ENCODE assay signal across 8 cellular contexts in the genomic region with DNA sequence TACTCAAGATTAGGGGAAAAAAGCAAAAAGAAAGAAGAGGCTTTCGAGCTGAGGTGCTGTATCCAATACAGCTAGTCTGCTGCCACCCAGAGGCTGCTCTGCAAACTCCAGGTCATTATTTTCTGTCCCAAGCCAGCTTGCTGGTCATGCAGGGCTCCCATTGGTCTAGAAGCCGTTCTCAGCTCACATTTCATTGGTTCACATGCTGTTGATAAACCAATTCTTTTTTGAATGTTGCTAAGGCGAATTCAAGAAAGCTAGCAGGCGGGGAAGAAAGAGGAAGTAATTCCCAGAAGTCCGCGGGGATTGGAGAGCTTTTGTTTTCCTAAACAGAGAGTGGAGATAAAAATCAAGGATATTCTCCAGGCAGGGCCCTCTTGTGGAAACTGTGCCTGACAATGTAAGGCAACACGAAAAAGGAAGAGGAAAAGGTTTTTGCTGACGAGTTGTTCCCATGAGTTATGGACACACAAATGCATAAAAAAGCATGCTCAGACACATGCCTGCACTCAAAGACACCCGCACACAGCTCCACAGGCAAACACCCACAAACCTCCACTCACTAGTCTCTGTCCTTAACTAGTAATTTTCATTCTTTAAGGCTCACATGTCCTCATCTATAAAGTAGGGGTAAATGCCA. TPM values are rescaled to one million over a fixed set of nuclear protein-coding genes. Genes with fewer than 3 reads are reported as not detected.
A peak's percentile ranks its signal among the peaks of the same experiment; 100 is the strongest.
DNase-seq lines count a peak whose midpoint lies in the region; TF ChIP-seq lines count a peak whose summit lies in the region.

No MANE protein-coding gene starts in this region.

- H3K4me3 ChIP-seq in SK-N-MC = peak overlapping the region; percentile 71
- peak overlapping the region; percentile 4 for H3K4me3 ChIP-seq in ovary
- H3K4me3 ChIP-seq in thyroid gland (replicated peaks in 1 of 3) = no peak overlapping the region

- TF ChIP-seq CTCF in HFFc6 (IDR thresholded peaks at IDR 0.05) = peak; percentile 92
- peak; percentile 89 for TF ChIP-seq CTCF in glutamatergic neuron (IDR thresholded peaks at IDR 0.05; ENCODE audit: partially characterized antibody, unreplicated experiment)
- peak; percentile 85 to 91 (median 88) for TF ChIP-seq CTCF in ovary (IDR thresholded peaks at IDR 0.05)
- TF ChIP-seq CTCF in thyroid gland (IDR thresholded peaks at IDR 0.05) = peak; percentile 68 to 98 (median 88)

- H3K27ac ChIP-seq in SK-N-MC (peak overlapping the region; percentile 59; the same call in 1 of the 2 replicates), ovary (no peak overlapping the region), thyroid gland (peak overlapping the region; percentile 51 to 79 (median 58))

- peak overlapping the region; percentile 88 for H3K27ac Mint-ChIP-seq in HFFc6
- no peak overlapping the region for H3K27ac Mint-ChIP-seq in activated naive CD8-positive, alpha-beta T cell
- H3K27ac Mint-ChIP-seq in glutamatergic neuron (ENCODE audit: unreplicated experiment) = peak overlapping the region; percentile 85

- intact Hi-C loops in ovary (cut with DNase I) = loop anchor here in 3 of 4 donors (5.0 to 10.0 kb wide), 4 partner anchors 73 to 175 kb away; a partner anchor contains a TSS
- intact Hi-C loops in thyroid gland (cut with DNase I) = loop anchor here (2.0 to 10.0 kb wide), 3 partner anchors 73 to 171 kb away; a partner anchor contains a TSS

- peak; percentile 93 for DNase-seq in GM04504 (ENCODE audit: low read depth)
- peak; percentile 99 for DNase-seq in HFFc6
- DNase-seq in MV-4-11 (lab: John Stamatoyannopoulos, UW) = peak; percentile 98
- peak; percentile 94 for DNase-seq in SK-N-MC (ENCODE audit: low read depth, low spot score)
- peak; percentile 93 for DNase-seq in glutamatergic neuron
- DNase-seq in ovary = peak; percentile 83 to 94 (median 89)
- DNase-seq in thyroid gland = peak; percentile 95 to 96

- TF ChIP-seq POLR2A in ovary (IDR thresholded peaks at IDR 0.05) = no peak
- TF ChIP-seq POLR2A in thyroid gland (IDR thresholded peaks at IDR 0.05) = peak in 1 of 2 donors; percentile 62

- H3K9ac ChIP-seq in SK-N-MC (ENCODE audit: insufficient read length) = peak overlapping the region; percentile 58

- H3K9me3 ChIP-seq in SK-N-MC (ENCODE audit: low read depth, low read length) (no peaks in the 10 kb centered on the region), ovary (no peaks in the 10 kb centered on the region), thyroid gland (no peaks in the 10 kb centered on the region)

- H3K36me3 ChIP-seq in SK-N-MC (ENCODE audit: insufficient read depth, low read length) (no peaks in the 10 kb centered on the region; the same call in 1 of the 2 replicates), ovary (no peaks in the 10 kb centered on the region), thyroid gland (peaks cover 0 to 4% of the 10 kb centered on the region in 2 donors)

- TF ChIP-seq EP300 in ovary (IDR thresholded peaks at IDR 0.05) = no peak

- H3K27me3 Mint-ChIP-seq in HFFc6 (ENCODE audit: insufficient read depth) (peaks cover 8% of the 10 kb centered on the region), glutamatergic neuron (ENCODE audit: unreplicated experiment) (no peaks in the 10 kb centered on the region)
- H3K27me3 Mint-ChIP-seq in activated naive CD8-positive, alpha-beta T cell = peaks cover 2% of the 10 kb centered on the region

- H3K27me3 ChIP-seq in ovary = no peaks in the 10 kb centered on the region
- H3K27me3 ChIP-seq in thyroid gland = no peaks in the 10 kb centered on the region

- 0 to 2% (median 1%) methylated on average over 9 of the region's 9 CpGs for WGBS in ovary, 3 donors
- WGBS in thyroid gland, 2 donors = 1 to 4% methylated on average over 9 of the region's 9 CpGs

- H3K36me3 Mint-ChIP-seq in HFFc6 (ENCODE audit: low read depth) = peaks cover 51% of the 10 kb centered on the region
- H3K36me3 Mint-ChIP-seq in activated naive CD8-positive, alpha-beta T cell = no peaks in the 10 kb centered on the region
- H3K36me3 Mint-ChIP-seq in glutamatergic neuron (ENCODE audit: unreplicated experiment) = peaks cover 5% of the 10 kb centered on the region

- H3K4me1 ChIP-seq in ovary (ENCODE audit: insufficient read depth) = peaks cover 15% of the 10 kb centered on the region
- H3K4me1 ChIP-seq in thyroid gland = peaks cover 13 to 31% of the 10 kb centered on the region in 2 donors

- H3K4me1 Mint-ChIP-seq in HFFc6 (ENCODE audit: low read depth) (peaks cover 79% of the 10 kb centered on the region), glutamatergic neuron (ENCODE audit: low read depth, unreplicated experiment) (peaks cover 24% of the 10 kb centered on the region)
- peaks cover 8% of the 10 kb centered on the region for H3K4me1 Mint-ChIP-seq in activated naive CD8-positive, alpha-beta T cell (ENCODE audit: low read depth)

- H3K9me3 Mint-ChIP-seq in HFFc6 (no peaks in the 10 kb centered on the region), glutamatergic neuron (ENCODE audit: unreplicated experiment) (peaks cover 2% of the 10 kb centered on the region)
- no peaks in the 10 kb centered on the region for H3K9me3 Mint-ChIP-seq in activated naive CD8-positive, alpha-beta T cell (ENCODE audit: low read depth)

- H3K4me3 Mint-ChIP-seq in HFFc6 = peak overlapping the region; percentile 71
- peak overlapping the region; percentile 87 for H3K4me3 Mint-ChIP-seq in activated naive CD8-positive, alpha-beta T cell
- peak overlapping the region; percentile 85 for H3K4me3 Mint-ChIP-seq in glutamatergic neuron (ENCODE audit: unreplicated experiment)

RNA-seq across cellular contexts. Expression of a gene that starts 33.4 kb away (rescaled TPM):
- total RNA-seq in HFFc6 (2021; fragmentation: NEBNext Ultra II Directional; extraction: Animal tissue kit (Norgen Biotek cat#: 25700)) = 1,000 to 10,000 TPM; 1,595 to 1,958 (median 1,726) TPM
- total RNA-seq in glutamatergic neuron (ENCODE audit: unreplicated experiment) (206 TPM), ovary (100 to 1,000 TPM in 5 of 7 donors, 10 to 100 TPM in 2; 98.0 to 296 (median 204) TPM), thyroid gland (100 to 1,000 TPM; 135 to 268 (median 228) TPM)
- 100 to 1,000 TPM; 104 to 357 TPM for polyA plus RNA-seq in ovary

Comparison
In these comparisons a context has a peak if more than half of its experiments do, and no peak if none do; other contexts are left out.
1. H3K27ac ChIP-seq: peak in SK-N-MC (single experiment) and thyroid gland (3 of 3); none in ovary (0 of 2).
2. H3K4me3 ChIP-seq: peak in SK-N-MC (single experiment) and ovary (single experiment); none in thyroid gland (0 of 3).
3. Peak in every context shown above with its lines, with median percentiles within 50 percentile points of each other: DNase-seq, H3K4me3 Mint-ChIP-seq and CTCF ChIP-seq.